ENCODE assay signal across 8 cellular contexts in the genomic region with DNA sequence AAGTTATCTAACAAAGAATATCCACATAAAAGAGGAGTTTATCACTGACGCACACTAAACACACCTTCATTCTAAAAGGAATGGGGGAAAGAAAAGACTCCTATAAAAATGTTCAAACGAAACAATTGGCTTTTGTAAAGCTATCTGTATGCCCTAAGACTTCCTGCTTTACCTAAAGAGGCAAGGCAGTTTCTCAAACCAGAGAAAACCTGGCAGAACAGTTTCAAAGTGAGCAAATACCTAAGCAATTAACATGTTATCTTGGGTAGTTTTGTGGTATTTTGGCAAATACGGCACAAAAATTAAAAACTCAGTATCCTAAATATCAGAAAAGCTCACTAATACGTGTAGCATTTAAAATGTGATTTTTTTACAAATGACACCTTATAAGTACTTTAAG. TPM values are rescaled to one million over a fixed set of nuclear protein-coding genes. Genes with fewer than 3 reads are reported as not detected.
DNase-seq lines count a peak whose midpoint lies in the region; ATAC-seq and TF ChIP-seq lines count a peak whose summit lies in the region.

No MANE protein-coding gene starts in this region.

- peaks cover 42% of the 10 kb centered on the region for H4K20me1 ChIP-seq in SU-DHL-6 (ENCODE audit: low read depth, low read length)

- peak overlapping the region; percentile 92 for H3K4me3 Mint-ChIP-seq in activated CD4-positive, alpha-beta T cell treated with anti-CD3 and anti-CD28 coated beads for 36 hours

- intact Hi-C loops in activated CD4-positive, alpha-beta T cell treated with anti-CD3 and anti-CD28 coated beads for 36 hours (cut with DNase I, micrococcal nuclease), result loop anchor here (2.0 to 10.0 kb wide), 7 partner anchors 36 to 1883 kb away; a partner anchor contains a TSS

- H3K4me1 ChIP-seq in skeletal muscle satellite cell (ENCODE audit: control insufficient read depth, insufficient read depth, low read length), result peaks cover 17% of the 10 kb centered on the region

- no peak for ATAC-seq in activated CD4-positive, alpha-beta T cell treated with anti-CD3 and anti-CD28 coated beads for 36 hours
- ATAC-seq in HG03280 (IDR thresholded peaks at IDR 0.05; ENCODE audit: unreplicated experiment) (no peak), GM18505 (IDR thresholded peaks at IDR 0.05; ENCODE audit: unreplicated experiment) (no peak)

- H2AFZ ChIP-seq in SU-DHL-6 (ENCODE audit: low read depth, low read length, severe bottlenecking), result no peak overlapping the region

- peaks cover 36% of the 10 kb centered on the region for H3K4me1 Mint-ChIP-seq in activated CD4-positive, alpha-beta T cell treated with anti-CD3 and anti-CD28 coated beads for 36 hours

- H3F3A ChIP-seq in SU-DHL-6 (ENCODE audit: insufficient read depth), result peaks cover 11% of the 10 kb centered on the region

- POLR2A ChIA-PET in activated CD4-positive, alpha-beta T cell treated with anti-CD3 and anti-CD28 coated beads for 36 hours (lab: Charles Lee), result interaction anchor here (0.6 to 3.4 kb wide), 4 partner anchors 18 to 54 kb away, joined by 3 to 19 read pairs (median 4); no protein-coding TSS in a partner anchor

- H3K4me2 ChIP-seq in SU-DHL-6 (ENCODE audit: low read depth, low read length, poor library complexity, severe bottlenecking) (peak overlapping the region; percentile 98), skeletal muscle satellite cell (ENCODE audit: low read length) (peak overlapping the region; percentile 85)

- H3K9me3 ChIP-seq in SU-DHL-6 (ENCODE audit: insufficient read depth, low read length) (no peaks in the 10 kb centered on the region), skeletal muscle satellite cell (replicated peaks; ENCODE audit: low read length) (no peaks in the 10 kb centered on the region)

- H3K27ac ChIP-seq in SU-DHL-6 (ENCODE audit: low read depth, low read length), result peak overlapping the region; percentile 28; the same call in 1 of the 2 replicates

- no peak for TF ChIP-seq CTCF in SU-DHL-6 (IDR thresholded peaks at IDR 0.05; ENCODE audit: insufficient read depth, low read length, poor library complexity, severe bottlenecking)
- TF ChIP-seq CTCF in fibroblast of villous mesenchyme (IDR thresholded peaks at IDR 0.05; ENCODE audit: insufficient read depth, low read depth, low read length), result no peak

- peak overlapping the region; percentile 99 for H3K27ac Mint-ChIP-seq in activated CD4-positive, alpha-beta T cell treated with anti-CD3 and anti-CD28 coated beads for 36 hours

- no peak for DNase-seq in activated CD4-positive, alpha-beta T cell treated with anti-CD3 and anti-CD28 coated beads for 36 hours
- no peak for DNase-seq in activated CD4-positive, alpha-beta T cell treated with anti-CD3 and anti-CD28 coated beads, Interleukin-2, amount 50 U/mL, for 48 hours
- DNase-seq in fibroblast of villous mesenchyme (ENCODE audit: low read depth) (peak; percentile 28), cerebellar nuclear complex (lab: John Stamatoyannopoulos, UW) (no peak)

- peak overlapping the region; percentile 89 for H3K9ac ChIP-seq in SU-DHL-6 (ENCODE audit: low read length)
- H3K9ac ChIP-seq in skeletal muscle satellite cell (ENCODE audit: low read depth, low read length), result peak overlapping the region; percentile 99

- TF ChIP-seq POLR2A in GM18505 (IDR thresholded peaks at IDR 0.05; ENCODE audit: borderline replicate concordance, extremely low read depth, insufficient read depth, insufficient read length), result no peak

- peaks cover 67% of the 10 kb centered on the region for H3K79me2 ChIP-seq in SU-DHL-6 (ENCODE audit: insufficient read depth, low read length)

- H3K27me3 Mint-ChIP-seq in activated CD4-positive, alpha-beta T cell treated with anti-CD3 and anti-CD28 coated beads for 36 hours, result no peaks in the 10 kb centered on the region

- peaks cover 10% of the 10 kb centered on the region for H3K36me3 ChIP-seq in SU-DHL-6 (ENCODE audit: low read length)
- peaks cover 9% of the 10 kb centered on the region for H3K36me3 ChIP-seq in skeletal muscle satellite cell (ENCODE audit: insufficient read depth, low read length)

- CTCF ChIA-PET in activated CD4-positive, alpha-beta T cell treated with anti-CD3 and anti-CD28 coated beads for 36 hours (lab: Charles Lee), result interaction anchor here (1.2 to 1.5 kb wide), 3 partner anchors 11 to 129 kb away, joined by 3 to 4 read pairs (median 3); no protein-coding TSS in a partner anchor

- no peaks in the 10 kb centered on the region for H3K9me2 ChIP-seq in SU-DHL-6 (replicated peaks; ENCODE audit: insufficient read depth, low read length)

- H3K4me3 ChIP-seq in SU-DHL-6 (ENCODE audit: insufficient read depth, low read length, poor library complexity, severe bottlenecking) (peak overlapping the region; percentile 90), fibroblast of villous mesenchyme (ENCODE audit: low read depth, low read length) (peak overlapping the region; percentile 96), skeletal muscle satellite cell (ENCODE audit: low read length) (peak overlapping the region; percentile 96)

- no peaks in the 10 kb centered on the region for H3K9me3 Mint-ChIP-seq in activated CD4-positive, alpha-beta T cell treated with anti-CD3 and anti-CD28 coated beads for 36 hours (ENCODE audit: low read depth)

- H3K36me3 Mint-ChIP-seq in activated CD4-positive, alpha-beta T cell treated with anti-CD3 and anti-CD28 coated beads for 36 hours (ENCODE audit: low read depth), result peaks cover 38% of the 10 kb centered on the region

- H3K27me3 ChIP-seq in SU-DHL-6 (ENCODE audit: low read length) (no peaks in the 10 kb centered on the region), skeletal muscle satellite cell (ENCODE audit: control insufficient read depth, insufficient read depth, low read length) (no peaks in the 10 kb centered on the region)

RNA-seq across cellular contexts. Expression of a gene that starts 1.9 kb away (rescaled TPM):
- total RNA-seq in activated CD4-positive, alpha-beta T cell treated with anti-CD3 and anti-CD28 coated beads for 36 hours, result 10 to 100 TPM; 87.1 to 91.4 TPM
- total RNA-seq in fibroblast of villous mesenchyme, result 67.6 and 81.6 TPM in 2 replicates
- 44.4 and 49.4 TPM in 2 replicates for total RNA-seq in skeletal muscle satellite cell (2012; rRNA removed)
